In the genomic region with DNA sequence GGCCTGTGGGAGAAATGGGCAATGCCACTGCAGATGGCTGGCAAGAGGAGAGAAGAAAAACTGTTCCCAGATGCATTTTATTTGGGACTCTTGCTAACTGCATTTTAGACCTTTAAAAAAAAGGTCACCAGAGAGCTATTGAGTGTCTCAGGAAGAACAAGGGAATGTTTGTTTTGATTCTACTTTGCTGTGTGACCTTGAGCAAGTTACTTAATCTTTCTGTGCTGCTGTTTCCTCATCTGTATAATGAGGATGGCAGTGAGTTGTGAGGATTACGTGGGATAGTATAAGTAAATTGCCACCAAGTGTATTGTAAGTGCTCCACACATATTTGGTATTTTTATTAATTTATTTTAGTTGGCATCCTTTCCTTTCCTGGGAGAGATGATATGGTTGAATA, we compare ENCODE assay signal across 21 cellular contexts.
DNase-seq lines count a peak whose midpoint lies in the region; ATAC-seq and TF ChIP-seq lines count a peak whose summit lies in the region.
"Had no signal": no experiment of that assay in that cellular context is flagged by ENCODE, and none has a peak within 500 bp of the region (broad histone marks: within the 10 kb centered on the region; RNA-seq: fewer than 3 reads in every experiment).

No MANE protein-coding gene starts in this region.

- no peak overlapping the region for H3T11ph ChIP-seq in H9 (ENCODE audit: low read length)

- no peaks in the 10 kb centered on the region for H3K79me1 ChIP-seq in H9 (ENCODE audit: insufficient read depth, low read depth, low read length, poor library complexity, severe bottlenecking)
- no peaks in the 10 kb centered on the region for H3K79me1 ChIP-seq in neuronal stem cell (ENCODE audit: low read depth, low read length)

- no peak for DNase-seq in H9
- DNase-seq in heart right ventricle: no peak
- DNase-seq in neuronal stem cell (ENCODE audit: low spot score): no peak
- no peak for DNase-seq in SHP77 treated with DMSO at 0.1 percent for 48 hours (lab: John Stamatoyannopoulos, UW)
- DNase-seq: 8988T; ACHN; AML-193; BE2C; CD4-positive, alpha-beta T cell; CD8-positive, alpha-beta memory T cell; EL; GDM1 had no signal

- H2AK5ac ChIP-seq in H9 (ENCODE audit: insufficient read length, low read length) (no peak overlapping the region), neuronal stem cell (ENCODE audit: low read depth, low read length) (no peak overlapping the region)

- H3K27me3 ChIP-seq in H9 (ENCODE audit: insufficient read depth, low read length): no peaks in the 10 kb centered on the region
- H3K27me3 ChIP-seq in HUES64 (ENCODE audit: insufficient read depth, low read length): no peaks in the 10 kb centered on the region
- H3K27me3 ChIP-seq in iPS-20b (ENCODE audit: insufficient read depth, low read length): no peaks in the 10 kb centered on the region
- H3K27me3 ChIP-seq in heart right ventricle: peaks cover 0 to 3% (median 0%) of the 10 kb centered on the region in 7 donors
- H3K27me3 ChIP-seq in neuronal stem cell (ENCODE audit: control insufficient read depth in 3 of 3, insufficient read depth in 3 of 3, low read depth in 1 of 3, low read length in 3 of 3): no peaks in the 10 kb centered on the region
- H3K27me3 ChIP-seq: BE2C; BLaER1 treated with 17β-estradiol and CSF1 and Interleukin-3, amounts not matched to agents 10 nM and 100 nM had no signal

- no peak overlapping the region for H4K5ac ChIP-seq in H9 (ENCODE audit: insufficient read length, low read depth, low read length)

- no peak overlapping the region for H2BK120ac ChIP-seq in H9 (ENCODE audit: low read depth, low read length, poor library complexity, severe bottlenecking)
- no peak overlapping the region for H2BK120ac ChIP-seq in neuronal stem cell (ENCODE audit: low read depth, low read length)

- H2BK20ac ChIP-seq in H9 (ENCODE audit: low read depth, low read length, poor library complexity, severe bottlenecking): no peak overlapping the region

- H3K4me2 ChIP-seq in H9 (ENCODE audit: insufficient read depth, insufficient read length, low read length): no peak overlapping the region
- no peak overlapping the region for H3K4me2 ChIP-seq in neuronal stem cell (ENCODE audit: insufficient read depth, low read length, poor library complexity, severe bottlenecking)
- H3K4me2 ChIP-seq: A549; BLaER1 treated with 17β-estradiol and CSF1 and Interleukin-3, amounts not matched to agents 10 nM and 100 nM had no signal

- H3K4me3 Mint-ChIP-seq in H9 (peak overlapping the region in 1 of 2 experiments; percentile 9; a peak in 2 of 5 replicates), brain (peak overlapping the region in 4 of 5 experiments; percentile 14 to 78 (median 75))
- H3K4me3 Mint-ChIP-seq: CD4-positive, alpha-beta T cell; CD8-positive, alpha-beta memory T cell had no signal

- peaks cover 0 to 4% (median 2%) of the 10 kb centered on the region in 3 experiments; a peak in 2 of 7 replicates for H3K36me3 Mint-ChIP-seq in H9 (ENCODE audit: insufficient read depth in 1 of 3, low read depth in 3 of 3)
- peaks cover 4% of the 10 kb centered on the region for H3K36me3 Mint-ChIP-seq in brain
- H3K36me3 Mint-ChIP-seq: CD14-positive monocyte; CD8-positive, alpha-beta memory T cell had no signal

- no peak overlapping the region for H3K23ac ChIP-seq in H9 (ENCODE audit: insufficient read length, low read depth, low read length)
- no peak overlapping the region for H3K23ac ChIP-seq in neuronal stem cell (ENCODE audit: low read depth, low read length, poor library complexity)

- no peak for ATAC-seq in heart right ventricle
- no peak for ATAC-seq in GM21528 (IDR thresholded peaks at IDR 0.05; ENCODE audit: low FRiP score, unreplicated experiment)
- ATAC-seq: A549, GM12878 had no signal

- H3K23me2 ChIP-seq in H9 (ENCODE audit: insufficient read length, low read depth, low read length, poor library complexity, severe bottlenecking): no peaks in the 10 kb centered on the region

- H3K4me1 Mint-ChIP-seq in H9 (peaks cover 55 to 56% of the 10 kb centered on the region in 2 experiments), brain (peaks cover 79% of the 10 kb centered on the region)
- H3K4me1 Mint-ChIP-seq: CD14-positive monocyte; CD8-positive, alpha-beta memory T cell had no signal

- H3K9me3 ChIP-seq in H9 (ENCODE audit: control insufficient read depth, low read depth, low read length) (no peaks in the 10 kb centered on the region), HUES64 (ENCODE audit: insufficient read depth, low read depth, low read length) (no peaks in the 10 kb centered on the region), iPS-20b (ENCODE audit: insufficient read depth, low read depth, low read length) (no peaks in the 10 kb centered on the region; the same call in 1 of the 2 replicates), heart right ventricle (no peaks in the 10 kb centered on the region), neuronal stem cell (replicated peaks in 1 of 2; ENCODE audit: control insufficient read depth in 2 of 2, insufficient read depth in 1 of 2, low read depth in 1 of 2, low read length in 2 of 2) (no peaks in the 10 kb centered on the region)
- H3K9me3 ChIP-seq: A549; BE2C; BLaER1 treated with 17β-estradiol and CSF1 and Interleukin-3, amounts not matched to agents 10 nM and 100 nM; HAP-1 had no signal

- TF ChIP-seq CTCF in H9 (conservative IDR thresholded peaks at IDR 0.05) (no peak), brain (conservative IDR thresholded peaks at IDR 0.05) (no peak), heart right ventricle (IDR thresholded peaks at IDR 0.05) (no peak)

- no peak overlapping the region for H4K8ac ChIP-seq in H9 (replicated peaks; ENCODE audit: insufficient read length, low read depth, low read length)
- H4K8ac ChIP-seq in neuronal stem cell (ENCODE audit: low read depth, low read length): no peak overlapping the region

- no peak overlapping the region for H3K56ac ChIP-seq in H9 (ENCODE audit: insufficient read length, low read depth, low read length)

- no peaks in the 10 kb centered on the region for H4K20me1 ChIP-seq in H9 (ENCODE audit: control insufficient read depth, insufficient read depth, insufficient read length)
- H4K20me1 ChIP-seq: BLaER1 treated with 17β-estradiol and CSF1 and Interleukin-3, amounts not matched to agents 10 nM and 100 nM had no signal

- H3K27me3 Mint-ChIP-seq in H9 (ENCODE audit: low read depth) (no peaks in the 10 kb centered on the region), brain (peaks cover 7% of the 10 kb centered on the region)

- H3K9ac ChIP-seq in H9 (ENCODE audit: extremely low read depth, insufficient read length, low read length) (no peak overlapping the region), HUES64 (ENCODE audit: low read depth, low read length) (no peak overlapping the region), iPS-20b (ENCODE audit: low read depth, low read length) (peak overlapping the region; percentile 61; the same call in 1 of the 2 replicates), neuronal stem cell (ENCODE audit: low read depth, low read length, poor library complexity) (no peak overlapping the region)
- H3K9ac ChIP-seq: BLaER1 treated with 17β-estradiol and CSF1 and Interleukin-3, amounts not matched to agents 10 nM and 100 nM had no signal

- H3K4me1 ChIP-seq in H9 (ENCODE audit: insufficient read depth, low read length) (peaks cover 14% of the 10 kb centered on the region; the same call in 1 of the 2 replicates), HUES64 (ENCODE audit: insufficient read depth, low read length) (peaks cover 35% of the 10 kb centered on the region), iPS-20b (ENCODE audit: insufficient read depth, low read length) (peaks cover 35% of the 10 kb centered on the region; the same call in 1 of the 2 replicates), heart right ventricle (peaks cover 0 to 10% (median 0%) of the 10 kb centered on the region in 9 donors), neuronal stem cell (ENCODE audit: control insufficient read depth in 2 of 2, insufficient read depth in 1 of 2, low read depth in 1 of 2, low read length in 2 of 2) (peaks cover 11 to 25% of the 10 kb centered on the region in 2 donors)
- H3K4me1 ChIP-seq: A549, HAP-1 had no signal

- H3K79me2 ChIP-seq in H9 (ENCODE audit: insufficient read depth, low read length): no peaks in the 10 kb centered on the region

- H4K91ac ChIP-seq in H9 (ENCODE audit: insufficient read length, low read depth, low read length): no peak overlapping the region
- no peak overlapping the region for H4K91ac ChIP-seq in neuronal stem cell (ENCODE audit: low read depth, low read length, poor library complexity)

- no peak overlapping the region for H3K4ac ChIP-seq in H9 (ENCODE audit: low read depth, low read length)
- H3K4ac ChIP-seq in neuronal stem cell (ENCODE audit: low read length): no peak overlapping the region

- H3K4me3 ChIP-seq in HUES64 (ENCODE audit: low read length) (no peak overlapping the region), iPS-20b (ENCODE audit: low read length) (no peak overlapping the region), heart right ventricle (no peak overlapping the region), neuronal stem cell (ENCODE audit: low read length in 2 of 2) (no peak overlapping the region)
- H3K4me3 ChIP-seq: A549; BLaER1 treated with 17β-estradiol and CSF1 and Interleukin-3, amounts not matched to agents 10 nM and 100 nM; GM12878; HAP-1 had no signal

- H2BK15ac ChIP-seq in H9 (ENCODE audit: low read depth, low read length) (no peak overlapping the region), neuronal stem cell (ENCODE audit: low read length) (no peak overlapping the region)

- H2BK5ac ChIP-seq in H9 (ENCODE audit: insufficient read length, low read length) (no peak overlapping the region), neuronal stem cell (ENCODE audit: low read length) (no peak overlapping the region)

- peak overlapping the region; percentile 54 to 99 (median 96); a peak in 4 of 7 replicates for H3K27ac Mint-ChIP-seq in H9
- H3K27ac Mint-ChIP-seq in brain: peak overlapping the region; percentile 63 to 96 (median 89)
- H3K27ac Mint-ChIP-seq: CD4-positive, alpha-beta T cell; CD8-positive, alpha-beta memory T cell had no signal

- H3K27ac ChIP-seq in H9 (ENCODE audit: insufficient read length, low read depth, low read length) (no peak overlapping the region), HUES64 (ENCODE audit: low read depth, low read length) (peak overlapping the region; percentile 83; the same call in 1 of the 2 replicates), iPS-20b (ENCODE audit: low read length) (no peak overlapping the region), heart right ventricle (no peak overlapping the region), neuronal stem cell (replicated peaks; ENCODE audit: low read length) (no peak overlapping the region)
- H3K27ac ChIP-seq: A549; BLaER1 treated with 17β-estradiol and CSF1 and Interleukin-3, amounts not matched to agents 10 nM and 100 nM had no signal

- H3K36me3 ChIP-seq in HUES64 (ENCODE audit: insufficient read depth, low read length): no peaks in the 10 kb centered on the region
- no peaks in the 10 kb centered on the region for H3K36me3 ChIP-seq in iPS-20b (ENCODE audit: insufficient read depth, low read depth, low read length)
- H3K36me3 ChIP-seq in heart right ventricle: no peaks in the 10 kb centered on the region
- H3K36me3 ChIP-seq in neuronal stem cell (replicated peaks in 1 of 2; ENCODE audit: control insufficient read depth in 2 of 2, insufficient read depth in 2 of 2, low read length in 2 of 2): no peaks in the 10 kb centered on the region
- H3K36me3 ChIP-seq: BE2C; BLaER1 treated with 17β-estradiol and CSF1 and Interleukin-3, amounts not matched to agents 10 nM and 100 nM; HAP-1 had no signal

- intact Hi-C loops in heart right ventricle (cut with DNase I): no loop called here

- H2AFZ ChIP-seq in H9 (ENCODE audit: low read length): no peak overlapping the region
- H2AFZ ChIP-seq in neuronal stem cell (ENCODE audit: low read length): no peak overlapping the region

- H3K18ac ChIP-seq in H9 (ENCODE audit: insufficient read length, low read depth, low read length): no peak overlapping the region
- no peak overlapping the region for H3K18ac ChIP-seq in neuronal stem cell (ENCODE audit: low read length)

- no peak overlapping the region for H3K14ac ChIP-seq in H9 (ENCODE audit: insufficient read depth, low read length)
- H3K14ac ChIP-seq in neuronal stem cell (ENCODE audit: low read length): no peak overlapping the region

- H3K9me3 Mint-ChIP-seq in H9 (no peaks in the 10 kb centered on the region), brain (peaks cover 0 to 3% (median 0%) of the 10 kb centered on the region in 5 experiments)
- H3K9me3 Mint-ChIP-seq: CD4-positive, alpha-beta T cell; CD8-positive, alpha-beta memory T cell had no signal

- H2BK12ac ChIP-seq in H9 (ENCODE audit: insufficient read length, low read depth, low read length) (no peak overlapping the region), neuronal stem cell (ENCODE audit: low read length) (no peak overlapping the region)

- WGBS in H9 (ENCODE audit: extremely low coverage, insufficient read length, low lambda C conversion rate): no CpG with 5 or more reads among the region's 1 CpG
- WGBS in HUES64: no CpG with 5 or more reads among the region's 1 CpG
- WGBS in heart right ventricle, 2 donors: 75 to 80% methylated on average over 1 of the region's 1 CpG
- no CpG with 5 or more reads among the region's 1 CpG for WGBS in neuronal stem cell (ENCODE audit: extremely low coverage in 2 of 2, insufficient read length in 2 of 2, insufficient replicate concordance in 1 of 2), 2 donors
